Comparison of ENCODE assay signal across 1 cellular context in the genomic region with DNA sequence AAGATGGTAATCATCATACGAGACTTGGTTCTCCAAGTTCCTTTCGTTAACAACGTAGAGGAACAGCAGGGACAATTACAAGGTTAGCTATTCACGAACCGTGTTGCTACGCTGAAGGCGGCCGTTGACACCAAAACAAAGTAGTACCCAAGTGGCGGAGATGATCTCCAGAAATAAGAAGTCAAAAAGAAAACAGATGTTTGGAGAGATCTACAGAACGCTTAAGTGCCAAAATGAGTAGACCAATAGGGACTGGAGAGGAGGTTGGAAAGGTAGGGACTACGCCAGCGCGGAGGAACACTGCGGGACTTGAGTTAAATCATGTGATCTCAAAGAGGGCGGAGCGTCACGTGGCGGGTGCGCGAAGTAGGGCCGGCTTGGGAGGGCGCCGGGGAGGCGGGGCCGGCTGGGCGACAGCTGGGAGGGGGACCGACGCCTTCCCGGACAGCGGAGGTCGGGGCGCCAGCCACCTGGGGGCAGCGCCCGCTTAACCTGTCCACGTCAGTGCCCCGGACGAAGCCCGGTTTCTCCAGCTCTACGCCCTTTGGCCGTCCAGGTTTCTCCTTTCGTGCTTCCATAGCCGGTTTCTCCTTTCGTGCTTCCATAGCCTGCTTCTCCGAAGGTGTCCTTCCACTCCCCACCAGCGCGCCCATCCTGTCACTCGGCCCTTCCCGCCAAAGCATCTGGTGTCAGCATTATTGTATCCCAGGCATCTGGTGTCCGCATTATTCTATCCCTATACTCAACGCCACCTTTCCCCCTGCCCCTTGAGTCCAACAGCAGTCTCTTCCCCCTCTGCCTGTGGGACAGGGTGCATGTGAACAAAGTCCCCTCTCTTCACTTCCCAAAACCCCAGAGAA.
TF ChIP-seq lines count a peak whose summit lies in the region.

No MANE protein-coding gene starts in this region.

TF ChIP-seq in HepG2, 621 proteins besides CTCF, POLR2A, EP300 and RAD21 (continued from another document and continues in another):
- peak; percentile 92 for TF ChIP-seq HOXA3 (CRISPR knock-in tag; IDR thresholded peaks at IDR 0.05)
- no peak for TF ChIP-seq ZNF138 (CRISPR knock-in tag; IDR thresholded peaks at IDR 0.05; ENCODE audit: low read depth)
- no peak; the same call in 1 of the 2 replicates for TF ChIP-seq RBAK (CRISPR knock-in tag; IDR thresholded peaks at IDR 0.05)
- TF ChIP-seq, protein P1, sequence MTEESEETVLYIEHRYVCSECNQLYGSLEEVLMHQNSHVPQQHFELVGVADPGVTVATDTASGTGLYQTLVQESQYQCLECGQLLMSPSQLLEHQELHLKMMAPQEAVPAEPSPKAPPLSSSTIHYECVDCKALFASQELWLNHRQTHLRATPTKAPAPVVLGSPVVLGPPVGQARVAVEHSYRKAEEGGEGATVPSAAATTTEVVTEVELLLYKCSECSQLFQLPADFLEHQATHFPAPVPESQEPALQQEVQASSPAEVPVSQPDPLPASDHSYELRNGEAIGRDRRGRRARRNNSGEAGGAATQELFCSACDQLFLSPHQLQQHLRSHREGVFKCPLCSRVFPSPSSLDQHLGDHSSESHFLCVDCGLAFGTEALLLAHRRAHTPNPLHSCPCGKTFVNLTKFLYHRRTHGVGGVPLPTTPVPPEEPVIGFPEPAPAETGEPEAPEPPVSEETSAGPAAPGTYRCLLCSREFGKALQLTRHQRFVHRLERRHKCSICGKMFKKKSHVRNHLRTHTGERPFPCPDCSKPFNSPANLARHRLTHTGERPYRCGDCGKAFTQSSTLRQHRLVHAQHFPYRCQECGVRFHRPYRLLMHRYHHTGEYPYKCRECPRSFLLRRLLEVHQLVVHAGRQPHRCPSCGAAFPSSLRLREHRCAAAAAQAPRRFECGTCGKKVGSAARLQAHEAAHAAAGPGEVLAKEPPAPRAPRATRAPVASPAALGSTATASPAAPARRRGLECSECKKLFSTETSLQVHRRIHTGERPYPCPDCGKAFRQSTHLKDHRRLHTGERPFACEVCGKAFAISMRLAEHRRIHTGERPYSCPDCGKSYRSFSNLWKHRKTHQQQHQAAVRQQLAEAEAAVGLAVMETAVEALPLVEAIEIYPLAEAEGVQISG (CRISPR knock-in tag; IDR thresholded peaks at IDR 0.05), result peak; percentile 80
- TF ChIP-seq ZNF724P (CRISPR knock-in tag; IDR thresholded peaks at IDR 0.05; ENCODE audit: borderline replicate concordance), result no peak
- 0 out of 2 replicates have a peak, but pooled peaks have one; percentile 73 for TF ChIP-seq ZNF224 (CRISPR knock-in tag; IDR thresholded peaks at IDR 0.05)
- TF ChIP-seq, protein P2, sequence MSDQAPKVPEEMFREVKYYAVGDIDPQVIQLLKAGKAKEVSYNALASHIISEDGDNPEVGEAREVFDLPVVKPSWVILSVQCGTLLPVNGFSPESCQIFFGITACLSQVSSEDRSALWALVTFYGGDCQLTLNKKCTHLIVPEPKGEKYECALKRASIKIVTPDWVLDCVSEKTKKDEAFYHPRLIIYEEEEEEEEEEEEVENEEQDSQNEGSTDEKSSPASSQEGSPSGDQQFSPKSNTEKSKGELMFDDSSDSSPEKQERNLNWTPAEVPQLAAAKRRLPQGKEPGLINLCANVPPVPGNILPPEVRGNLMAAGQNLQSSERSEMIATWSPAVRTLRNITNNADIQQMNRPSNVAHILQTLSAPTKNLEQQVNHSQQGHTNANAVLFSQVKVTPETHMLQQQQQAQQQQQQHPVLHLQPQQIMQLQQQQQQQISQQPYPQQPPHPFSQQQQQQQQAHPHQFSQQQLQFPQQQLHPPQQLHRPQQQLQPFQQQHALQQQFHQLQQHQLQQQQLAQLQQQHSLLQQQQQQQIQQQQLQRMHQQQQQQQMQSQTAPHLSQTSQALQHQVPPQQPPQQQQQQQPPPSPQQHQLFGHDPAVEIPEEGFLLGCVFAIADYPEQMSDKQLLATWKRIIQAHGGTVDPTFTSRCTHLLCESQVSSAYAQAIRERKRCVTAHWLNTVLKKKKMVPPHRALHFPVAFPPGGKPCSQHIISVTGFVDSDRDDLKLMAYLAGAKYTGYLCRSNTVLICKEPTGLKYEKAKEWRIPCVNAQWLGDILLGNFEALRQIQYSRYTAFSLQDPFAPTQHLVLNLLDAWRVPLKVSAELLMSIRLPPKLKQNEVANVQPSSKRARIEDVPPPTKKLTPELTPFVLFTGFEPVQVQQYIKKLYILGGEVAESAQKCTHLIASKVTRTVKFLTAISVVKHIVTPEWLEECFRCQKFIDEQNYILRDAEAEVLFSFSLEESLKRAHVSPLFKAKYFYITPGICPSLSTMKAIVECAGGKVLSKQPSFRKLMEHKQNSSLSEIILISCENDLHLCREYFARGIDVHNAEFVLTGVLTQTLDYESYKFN (CRISPR knock-in tag; conservative IDR thresholded peaks at IDR 0.05), result peak; percentile 49; the same call in 1 of the 2 replicates
- TF ChIP-seq ZFY (CRISPR knock-in tag; IDR thresholded peaks at IDR 0.05), result peak; percentile 46; the same call in 1 of the 2 replicates
- no peak for TF ChIP-seq SRSF4 (IDR thresholded peaks at IDR 0.05; ENCODE audit: low read depth, low read length, poor library complexity, severe bottlenecking)
- TF ChIP-seq PLRG1 (conservative IDR thresholded peaks at IDR 0.05), result no peak
- TF ChIP-seq, protein P3, sequence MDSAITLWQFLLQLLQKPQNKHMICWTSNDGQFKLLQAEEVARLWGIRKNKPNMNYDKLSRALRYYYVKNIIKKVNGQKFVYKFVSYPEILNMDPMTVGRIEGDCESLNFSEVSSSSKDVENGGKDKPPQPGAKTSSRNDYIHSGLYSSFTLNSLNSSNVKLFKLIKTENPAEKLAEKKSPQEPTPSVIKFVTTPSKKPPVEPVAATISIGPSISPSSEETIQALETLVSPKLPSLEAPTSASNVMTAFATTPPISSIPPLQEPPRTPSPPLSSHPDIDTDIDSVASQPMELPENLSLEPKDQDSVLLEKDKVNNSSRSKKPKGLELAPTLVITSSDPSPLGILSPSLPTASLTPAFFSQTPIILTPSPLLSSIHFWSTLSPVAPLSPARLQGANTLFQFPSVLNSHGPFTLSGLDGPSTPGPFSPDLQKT (CRISPR knock-in tag; IDR thresholded peaks at IDR 0.05; ENCODE audit: borderline replicate concordance), result no peak
- TF ChIP-seq, protein P4, sequence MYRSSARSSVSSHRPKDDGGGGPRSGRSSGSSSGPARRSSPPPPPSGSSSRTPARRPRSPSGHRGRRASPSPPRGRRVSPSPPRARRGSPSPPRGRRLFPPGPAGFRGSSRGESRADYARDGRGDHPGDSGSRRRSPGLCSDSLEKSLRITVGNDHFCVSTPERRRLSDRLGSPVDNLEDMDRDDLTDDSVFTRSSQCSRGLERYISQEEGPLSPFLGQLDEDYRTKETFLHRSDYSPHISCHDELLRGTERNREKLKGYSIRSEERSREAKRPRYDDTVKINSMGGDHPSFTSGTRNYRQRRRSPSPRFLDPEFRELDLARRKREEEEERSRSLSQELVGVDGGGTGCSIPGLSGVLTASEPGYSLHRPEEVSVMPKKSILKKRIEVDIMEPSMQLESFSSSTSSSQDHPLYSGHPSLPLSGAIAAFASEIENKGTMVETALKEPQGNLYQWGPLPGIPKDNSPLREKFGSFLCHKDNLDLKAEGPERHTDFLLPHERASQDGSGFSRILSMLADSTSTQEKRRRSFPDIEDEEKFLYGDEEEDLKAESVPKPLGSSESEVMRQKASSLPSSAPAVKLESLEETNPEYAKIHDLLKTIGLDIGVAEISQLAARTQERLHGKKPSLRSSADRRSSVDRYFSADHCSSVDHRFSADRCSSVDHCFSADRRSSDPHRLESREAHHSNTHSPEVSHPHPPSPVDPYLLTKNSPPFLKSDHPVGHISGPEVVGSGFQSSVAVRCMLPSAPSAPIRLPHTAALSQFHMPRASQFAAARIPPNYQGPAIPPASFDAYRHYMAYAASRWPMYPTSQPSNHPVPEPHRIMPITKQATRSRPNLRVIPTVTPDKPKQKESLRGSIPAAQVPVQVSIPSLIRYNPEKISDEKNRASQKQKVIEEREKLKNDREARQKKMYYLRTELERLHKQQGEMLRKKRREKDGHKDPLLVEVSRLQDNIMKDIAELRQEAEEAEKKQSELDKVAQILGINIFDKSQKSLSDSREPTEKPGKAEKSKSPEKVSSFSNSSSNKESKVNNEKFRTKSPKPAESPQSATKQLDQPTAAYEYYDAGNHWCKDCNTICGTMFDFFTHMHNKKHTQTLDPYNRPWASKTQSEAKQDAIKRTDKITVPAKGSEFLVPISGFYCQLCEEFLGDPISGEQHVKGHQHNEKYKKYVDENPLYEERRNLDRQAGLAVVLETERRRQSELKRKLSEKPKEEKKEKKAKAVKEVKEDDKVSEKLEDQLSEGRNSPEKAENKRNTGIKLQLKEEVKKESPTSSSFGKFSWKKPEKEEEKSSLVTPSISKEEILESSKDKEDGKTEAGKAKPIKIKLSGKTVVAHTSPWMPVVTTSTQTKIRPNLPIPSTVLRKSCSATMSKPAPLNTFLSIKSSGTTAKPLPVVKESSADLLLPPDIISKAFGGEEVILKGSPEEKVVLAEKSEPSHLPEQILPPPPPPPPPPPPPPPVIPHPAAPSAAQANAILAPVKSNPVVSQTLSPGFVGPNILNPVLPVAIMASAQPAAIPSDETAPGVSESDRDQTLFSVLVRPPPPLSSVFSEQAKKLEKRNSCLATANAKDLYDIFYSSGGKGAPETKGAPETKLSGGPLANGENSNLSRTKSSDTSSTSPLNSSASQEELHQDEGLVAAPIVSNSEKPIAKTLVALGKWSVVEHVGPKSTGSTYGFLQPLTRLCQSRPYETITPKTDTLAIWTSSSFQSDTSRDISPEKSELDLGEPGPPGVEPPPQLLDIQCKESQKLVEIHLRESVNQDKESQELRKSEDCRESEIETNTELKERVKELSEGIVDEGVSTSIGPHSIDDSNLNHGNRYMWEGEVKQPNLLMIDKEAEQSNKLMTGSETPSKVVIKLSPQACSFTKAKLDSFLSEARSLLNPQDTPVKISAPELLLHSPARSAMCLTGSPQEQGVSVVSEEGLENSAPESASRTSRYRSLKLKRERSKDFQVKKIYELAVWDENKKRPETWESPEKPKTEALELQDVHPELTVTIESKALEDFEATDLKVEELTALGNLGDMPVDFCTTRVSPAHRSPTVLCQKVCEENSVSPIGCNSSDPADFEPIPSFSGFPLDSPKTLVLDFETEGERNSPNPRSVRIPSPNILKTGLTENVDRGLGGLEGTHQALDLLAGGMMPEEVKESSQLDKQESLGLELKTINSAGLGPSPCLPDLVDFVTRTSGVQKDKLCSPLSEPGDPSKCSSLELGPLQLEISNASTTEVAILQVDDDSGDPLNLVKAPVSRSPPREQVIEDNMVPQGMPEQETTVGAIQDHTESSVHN (CRISPR knock-in tag; IDR thresholded peaks at IDR 0.05), result peak; percentile 90
- TF ChIP-seq, protein P5, sequence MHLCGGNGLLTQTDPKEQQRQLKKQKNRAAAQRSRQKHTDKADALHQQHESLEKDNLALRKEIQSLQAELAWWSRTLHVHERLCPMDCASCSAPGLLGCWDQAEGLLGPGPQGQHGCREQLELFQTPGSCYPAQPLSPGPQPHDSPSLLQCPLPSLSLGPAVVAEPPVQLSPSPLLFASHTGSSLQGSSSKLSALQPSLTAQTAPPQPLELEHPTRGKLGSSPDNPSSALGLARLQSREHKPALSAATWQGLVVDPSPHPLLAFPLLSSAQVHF (CRISPR knock-in tag; IDR thresholded peaks at IDR 0.05), result no peak
- no peak for TF ChIP-seq ZBTB42 (CRISPR knock-in tag; IDR thresholded peaks at IDR 0.05)
- peak; percentile 79 for TF ChIP-seq SPEN (CRISPR knock-in tag; IDR thresholded peaks at IDR 0.05; ENCODE audit: low read depth)
- TF ChIP-seq TCF7 (IDR thresholded peaks at IDR 0.05; ENCODE audit: low read depth), result no peak
- no peak for TF ChIP-seq ZNF773 (CRISPR knock-in tag; IDR thresholded peaks at IDR 0.05; ENCODE audit: borderline replicate concordance)
- TF ChIP-seq CENPT (CRISPR knock-in tag; IDR thresholded peaks at IDR 0.05; ENCODE audit: low read depth), result no peak
- TF ChIP-seq ZNF720 (CRISPR knock-in tag; IDR thresholded peaks at IDR 0.05), result no peak
- peak; percentile 57 for TF ChIP-seq GATAD2A (CRISPR knock-in tag; IDR thresholded peaks at IDR 0.05)
- TF ChIP-seq, protein P6, sequence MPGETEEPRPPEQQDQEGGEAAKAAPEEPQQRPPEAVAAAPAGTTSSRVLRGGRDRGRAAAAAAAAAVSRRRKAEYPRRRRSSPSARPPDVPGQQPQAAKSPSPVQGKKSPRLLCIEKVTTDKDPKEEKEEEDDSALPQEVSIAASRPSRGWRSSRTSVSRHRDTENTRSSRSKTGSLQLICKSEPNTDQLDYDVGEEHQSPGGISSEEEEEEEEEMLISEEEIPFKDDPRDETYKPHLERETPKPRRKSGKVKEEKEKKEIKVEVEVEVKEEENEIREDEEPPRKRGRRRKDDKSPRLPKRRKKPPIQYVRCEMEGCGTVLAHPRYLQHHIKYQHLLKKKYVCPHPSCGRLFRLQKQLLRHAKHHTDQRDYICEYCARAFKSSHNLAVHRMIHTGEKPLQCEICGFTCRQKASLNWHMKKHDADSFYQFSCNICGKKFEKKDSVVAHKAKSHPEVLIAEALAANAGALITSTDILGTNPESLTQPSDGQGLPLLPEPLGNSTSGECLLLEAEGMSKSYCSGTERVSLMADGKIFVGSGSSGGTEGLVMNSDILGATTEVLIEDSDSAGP (CRISPR knock-in tag; IDR thresholded peaks at IDR 0.05; ENCODE audit: borderline replicate concordance), result peak; percentile 52
- TF ChIP-seq, protein P7, sequence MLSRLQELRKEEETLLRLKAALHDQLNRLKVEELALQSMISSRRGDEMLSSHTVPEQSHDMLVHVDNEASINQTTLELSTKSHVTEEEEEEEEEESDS (CRISPR knock-in tag; IDR thresholded peaks at IDR 0.05; ENCODE audit: borderline replicate concordance), result no peak
- peak; percentile 91 for TF ChIP-seq THAP11 (CRISPR knock-in tag; IDR thresholded peaks at IDR 0.05)
- 0 out of 2 replicates have a peak, but pooled peaks have one; percentile 27 for TF ChIP-seq ZFP90 (CRISPR knock-in tag; IDR thresholded peaks at IDR 0.05; ENCODE audit: borderline replicate concordance)
- TF ChIP-seq, protein P8, sequence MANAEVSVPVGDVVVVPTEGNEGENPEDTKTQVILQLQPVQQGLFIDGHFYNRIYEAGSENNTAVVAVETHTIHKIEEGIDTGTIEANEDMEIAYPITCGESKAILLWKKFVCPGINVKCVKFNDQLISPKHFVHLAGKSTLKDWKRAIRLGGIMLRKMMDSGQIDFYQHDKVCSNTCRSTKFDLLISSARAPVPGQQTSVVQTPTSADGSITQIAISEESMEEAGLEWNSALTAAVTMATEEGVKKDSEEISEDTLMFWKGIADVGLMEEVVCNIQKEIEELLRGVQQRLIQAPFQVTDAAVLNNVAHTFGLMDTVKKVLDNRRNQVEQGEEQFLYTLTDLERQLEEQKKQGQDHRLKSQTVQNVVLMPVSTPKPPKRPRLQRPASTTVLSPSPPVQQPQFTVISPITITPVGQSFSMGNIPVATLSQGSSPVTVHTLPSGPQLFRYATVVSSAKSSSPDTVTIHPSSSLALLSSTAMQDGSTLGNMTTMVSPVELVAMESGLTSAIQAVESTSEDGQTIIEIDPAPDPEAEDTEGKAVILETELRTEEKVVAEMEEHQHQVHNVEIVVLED (CRISPR knock-in tag; IDR thresholded peaks at IDR 0.05; ENCODE audit: borderline replicate concordance), result peak; percentile 74
- no peak for TF ChIP-seq ZNF546 (CRISPR knock-in tag; conservative IDR thresholded peaks at IDR 0.05)
- TF ChIP-seq ZNF607 (CRISPR knock-in tag; IDR thresholded peaks at IDR 0.05; ENCODE audit: borderline replicate concordance), result no peak
- TF ChIP-seq SP4 (CRISPR knock-in tag; IDR thresholded peaks at IDR 0.05), result peak; percentile 85
